Comparison of ENCODE assay signal across 1 cellular context in the genomic region with DNA sequence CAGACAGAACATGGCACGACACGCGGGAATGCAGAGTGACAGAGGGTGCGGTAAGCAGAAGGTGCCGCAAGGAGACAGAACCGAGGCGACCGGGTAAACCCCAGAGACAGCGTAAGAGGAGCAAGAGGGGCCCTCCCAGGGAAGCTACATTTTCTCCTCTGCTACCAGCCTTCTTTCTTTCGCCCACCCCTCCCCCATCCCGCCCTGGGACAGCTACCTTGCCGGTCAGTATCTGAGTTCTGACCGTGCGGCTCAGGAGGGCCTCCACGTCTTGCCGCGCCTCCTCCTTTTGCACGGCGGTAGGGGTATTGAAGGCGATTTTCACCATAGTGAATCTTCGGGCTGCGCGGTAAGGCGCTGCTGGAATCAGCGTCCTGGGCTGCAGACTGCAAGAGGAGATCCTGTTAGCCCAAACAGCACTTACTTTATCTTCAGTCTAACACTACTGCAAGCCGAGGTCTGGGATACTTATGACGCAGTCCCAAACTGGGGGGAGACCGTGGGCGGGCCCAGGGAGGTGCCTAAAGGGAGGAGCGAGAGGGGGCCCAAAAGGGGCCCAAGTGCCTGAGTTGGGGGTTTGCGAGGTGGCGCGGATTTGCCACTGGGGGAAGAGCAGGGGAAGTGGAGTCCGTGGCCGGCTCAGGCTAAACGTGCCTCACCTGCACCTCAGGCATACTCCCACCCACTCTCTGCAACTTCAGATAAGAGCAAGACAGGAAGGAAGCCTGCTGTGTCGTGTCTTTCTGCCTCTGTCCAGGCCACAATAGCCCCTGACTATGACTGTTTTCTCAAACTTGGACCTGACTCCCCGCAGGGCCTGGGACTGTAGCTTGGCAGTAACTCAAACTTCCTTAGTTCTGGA.
TF ChIP-seq lines count a peak whose summit lies in the region.

TSS of gene ITM2A (minus strand) at position 447 of the 862 bp plus-strand sequence. CDS start at position 328, 119 bp downstream.

TF ChIP-seq in K562, 482 proteins besides CTCF, POLR2A, EP300 and RAD21 (continued from another document and continues in another):
- TF ChIP-seq, protein P1, sequence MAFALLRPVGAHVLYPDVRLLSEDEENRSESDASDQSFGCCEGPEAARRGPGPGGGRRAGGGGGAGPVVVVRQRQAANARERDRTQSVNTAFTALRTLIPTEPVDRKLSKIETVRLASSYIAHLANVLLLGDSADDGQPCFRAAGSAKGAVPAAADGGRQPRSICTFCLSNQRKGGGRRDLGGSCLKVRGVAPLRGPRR (CRISPR knock-in tag; IDR thresholded peaks at IDR 0.05): no peak
- TF ChIP-seq ZNF121 (CRISPR knock-in tag; conservative IDR thresholded peaks at IDR 0.05) (no peak), KLF16 (IDR thresholded peaks at IDR 0.05) (peak; percentile 70), CHD2 (IDR thresholded peaks at IDR 0.05; ENCODE audit: low read depth, low read length) (no peak), MBD1 (CRISPR knock-in tag; IDR thresholded peaks at IDR 0.05) (no peak), HNRNPL (IDR thresholded peaks at IDR 0.05; ENCODE audit: low read depth, low read length) (no peak), MAFF (IDR thresholded peaks at IDR 0.05; ENCODE audit: low read length) (no peak), CBX2 (IDR thresholded peaks at IDR 0.05; ENCODE audit: insufficient read depth, low read length, poor library complexity, severe bottlenecking) (no peak), STAT6 (CRISPR knock-in tag; IDR thresholded peaks at IDR 0.05) (no peak), IRF2 (CRISPR knock-in tag; IDR thresholded peaks at IDR 0.05) (no peak), PHTF2 (CRISPR knock-in tag; IDR thresholded peaks at IDR 0.05) (no peak), ZNF436 (CRISPR knock-in tag; IDR thresholded peaks at IDR 0.05) (no peak), ATF7 (IDR thresholded peaks at IDR 0.05) (0 out of 2 replicates have a peak, but pooled peaks have one; percentile 39), ZNF780A (CRISPR knock-in tag; IDR thresholded peaks at IDR 0.05) (no peak), ZNF695 (CRISPR knock-in tag; IDR thresholded peaks at IDR 0.05) (no peak), SETDB1 (IDR thresholded peaks at IDR 0.05; ENCODE audit: low read length) (no peak), CBFA2T2 (conservative IDR thresholded peaks at IDR 0.05) (peak; percentile 76), LARP7 (IDR thresholded peaks at IDR 0.05) (no peak), ZHX1 (conservative IDR thresholded peaks at IDR 0.05; ENCODE audit: low read length) (no peak), TFAP4 (CRISPR knock-in tag; IDR thresholded peaks at IDR 0.05; ENCODE audit: borderline replicate concordance) (no peak), BMI1 (IDR thresholded peaks at IDR 0.05; ENCODE audit: low read length) (no peak), STAT5A (IDR thresholded peaks at IDR 0.05; ENCODE audit: borderline replicate concordance, low read length) (peak; percentile 56), PURB (CRISPR knock-in tag; IDR thresholded peaks at IDR 0.05; ENCODE audit: low read depth) (no peak), ZEB2 (IDR thresholded peaks at IDR 0.05) (peak; percentile 53; the same call in 1 of the 2 replicates), TEAD4 (IDR thresholded peaks at IDR 0.05; ENCODE audit: low read length) (peak; percentile 77), TEAD4 (CRISPR knock-in tag; IDR thresholded peaks at IDR 0.05; ENCODE audit: borderline replicate concordance) (no peak), ZNF592 (IDR thresholded peaks at IDR 0.05) (no peak), HDAC1 (IDR thresholded peaks at IDR 0.05) (peak in 1 of 2 experiments; percentile 29; a peak in 1 of 4 replicates), CAMTA2 (CRISPR knock-in tag; conservative IDR thresholded peaks at IDR 0.05) (no peak), PHF21A (IDR thresholded peaks at IDR 0.05; ENCODE audit: borderline replicate concordance, low read depth) (no peak), ELF1 (tag; IDR thresholded peaks at IDR 0.05) (no peak), THRAP3 (IDR thresholded peaks at IDR 0.05; ENCODE audit: borderline replicate concordance) (no peak)
- TF ChIP-seq, protein P2, sequence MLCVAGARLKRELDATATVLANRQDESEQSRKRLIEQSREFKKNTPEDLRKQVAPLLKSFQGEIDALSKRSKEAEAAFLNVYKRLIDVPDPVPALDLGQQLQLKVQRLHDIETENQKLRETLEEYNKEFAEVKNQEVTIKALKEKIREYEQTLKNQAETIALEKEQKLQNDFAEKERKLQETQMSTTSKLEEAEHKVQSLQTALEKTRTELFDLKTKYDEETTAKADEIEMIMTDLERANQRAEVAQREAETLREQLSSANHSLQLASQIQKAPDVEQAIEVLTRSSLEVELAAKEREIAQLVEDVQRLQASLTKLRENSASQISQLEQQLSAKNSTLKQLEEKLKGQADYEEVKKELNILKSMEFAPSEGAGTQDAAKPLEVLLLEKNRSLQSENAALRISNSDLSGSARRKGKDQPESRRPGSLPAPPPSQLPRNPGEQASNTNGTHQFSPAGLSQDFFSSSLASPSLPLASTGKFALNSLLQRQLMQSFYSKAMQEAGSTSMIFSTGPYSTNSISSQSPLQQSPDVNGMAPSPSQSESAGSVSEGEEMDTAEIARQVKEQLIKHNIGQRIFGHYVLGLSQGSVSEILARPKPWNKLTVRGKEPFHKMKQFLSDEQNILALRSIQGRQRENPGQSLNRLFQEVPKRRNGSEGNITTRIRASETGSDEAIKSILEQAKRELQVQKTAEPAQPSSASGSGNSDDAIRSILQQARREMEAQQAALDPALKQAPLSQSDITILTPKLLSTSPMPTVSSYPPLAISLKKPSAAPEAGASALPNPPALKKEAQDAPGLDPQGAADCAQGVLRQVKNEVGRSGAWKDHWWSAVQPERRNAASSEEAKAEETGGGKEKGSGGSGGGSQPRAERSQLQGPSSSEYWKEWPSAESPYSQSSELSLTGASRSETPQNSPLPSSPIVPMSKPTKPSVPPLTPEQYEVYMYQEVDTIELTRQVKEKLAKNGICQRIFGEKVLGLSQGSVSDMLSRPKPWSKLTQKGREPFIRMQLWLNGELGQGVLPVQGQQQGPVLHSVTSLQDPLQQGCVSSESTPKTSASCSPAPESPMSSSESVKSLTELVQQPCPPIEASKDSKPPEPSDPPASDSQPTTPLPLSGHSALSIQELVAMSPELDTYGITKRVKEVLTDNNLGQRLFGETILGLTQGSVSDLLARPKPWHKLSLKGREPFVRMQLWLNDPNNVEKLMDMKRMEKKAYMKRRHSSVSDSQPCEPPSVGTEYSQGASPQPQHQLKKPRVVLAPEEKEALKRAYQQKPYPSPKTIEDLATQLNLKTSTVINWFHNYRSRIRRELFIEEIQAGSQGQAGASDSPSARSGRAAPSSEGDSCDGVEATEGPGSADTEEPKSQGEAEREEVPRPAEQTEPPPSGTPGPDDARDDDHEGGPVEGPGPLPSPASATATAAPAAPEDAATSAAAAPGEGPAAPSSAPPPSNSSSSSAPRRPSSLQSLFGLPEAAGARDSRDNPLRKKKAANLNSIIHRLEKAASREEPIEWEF (CRISPR knock-in tag; IDR thresholded peaks at IDR 0.05): no peak
- TF ChIP-seq, protein P3, sequence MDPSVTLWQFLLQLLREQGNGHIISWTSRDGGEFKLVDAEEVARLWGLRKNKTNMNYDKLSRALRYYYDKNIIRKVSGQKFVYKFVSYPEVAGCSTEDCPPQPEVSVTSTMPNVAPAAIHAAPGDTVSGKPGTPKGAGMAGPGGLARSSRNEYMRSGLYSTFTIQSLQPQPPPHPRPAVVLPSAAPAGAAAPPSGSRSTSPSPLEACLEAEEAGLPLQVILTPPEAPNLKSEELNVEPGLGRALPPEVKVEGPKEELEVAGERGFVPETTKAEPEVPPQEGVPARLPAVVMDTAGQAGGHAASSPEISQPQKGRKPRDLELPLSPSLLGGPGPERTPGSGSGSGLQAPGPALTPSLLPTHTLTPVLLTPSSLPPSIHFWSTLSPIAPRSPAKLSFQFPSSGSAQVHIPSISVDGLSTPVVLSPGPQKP (CRISPR knock-in tag; IDR thresholded peaks at IDR 0.05): no peak
